ENCODE assay signal across 28 cellular contexts in the genomic region with DNA sequence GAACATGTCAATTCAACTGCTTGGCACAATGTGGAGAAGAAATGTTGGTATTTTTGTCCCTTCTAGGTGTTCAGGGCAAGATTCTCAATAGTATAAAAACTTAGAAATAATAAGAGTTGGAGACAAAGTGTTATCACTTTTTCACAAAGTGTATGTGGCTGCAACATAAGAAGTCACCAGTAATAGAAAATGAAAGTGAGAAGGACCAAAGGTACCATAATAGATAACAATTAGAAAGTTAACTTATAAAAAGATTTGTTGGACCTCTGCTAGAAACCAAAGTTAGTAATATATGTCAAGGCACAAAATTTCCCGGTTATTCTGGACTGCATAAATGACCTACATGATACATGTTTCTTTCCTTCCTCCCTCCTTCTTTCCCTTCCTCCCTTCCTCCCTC.
"Had no signal": no experiment of that assay in that cellular context is flagged by ENCODE, and none has a peak within 500 bp of the region (broad histone marks: within the 10 kb centered on the region; RNA-seq: fewer than 3 reads in every experiment).

No MANE protein-coding gene starts in this region.

- H3K4me3 Mint-ChIP-seq: dendritic cell treated with granulocyte-macrophage colony-stimulating factor and Interleukin-4, amounts not matched to agents 40 ng/mL and 50 ng/mL, for 4 days; memory B cell; naive B cell; natural killer cell treated with Interleukin-12 subunit alpha and Interleukin-12 subunit beta and Interleukin-15 and Interleukin-18, amount 100 ng/mL, for 72 hours; neural crest cell; stimulated activated naive CD8-positive, alpha-beta T cell treated with anti-CD3 and anti-CD28 coated beads, Interleukin-15, amount 100 ng/mL, for 72 hours had no signal

- H3K36me3 ChIP-seq: esophagus muscularis mucosa, gastroesophageal sphincter, heart left ventricle, neutrophil, pancreas, suprapubic skin, transverse colon, vagina had no signal

- H3K79me2 ChIP-seq: hepatocyte had no signal

- H2AFZ ChIP-seq: hepatocyte had no signal

- H3K36me3 Mint-ChIP-seq: memory B cell; naive B cell; natural killer cell treated with Interleukin-12 subunit alpha and Interleukin-12 subunit beta and Interleukin-15 and Interleukin-18, amount 100 ng/mL, for 72 hours had no signal

- ATAC-seq: foreskin keratinocyte; gastroesophageal sphincter; heart left ventricle; left lobe of liver; mucosa of descending colon; natural killer cell treated with Interleukin-12 subunit alpha and Interleukin-12 subunit beta and Interleukin-15 and Interleukin-18, amount 100 ng/mL, for 72 hours; pancreas; sciatic nerve; stimulated activated naive CD8-positive, alpha-beta T cell treated with anti-CD3 and anti-CD28 coated beads, Interleukin-15, amount 100 ng/mL, for 72 hours had no signal

- H3K27ac ChIP-seq: esophagus muscularis mucosa, foreskin keratinocyte, gastroesophageal sphincter, heart left ventricle, hepatocyte, neutrophil, pancreas, suprapubic skin, transverse colon, vagina had no signal

- H3K27me3 Mint-ChIP-seq: dendritic cell treated with granulocyte-macrophage colony-stimulating factor and Interleukin-4, amounts not matched to agents 40 ng/mL and 50 ng/mL, for 4 days; memory B cell; naive B cell; natural killer cell treated with Interleukin-12 subunit alpha and Interleukin-12 subunit beta and Interleukin-15 and Interleukin-18, amount 100 ng/mL, for 72 hours; stimulated activated naive CD8-positive, alpha-beta T cell treated with anti-CD3 and anti-CD28 coated beads, Interleukin-15, amount 100 ng/mL, for 72 hours had no signal

- H3K4me1 Mint-ChIP-seq: memory B cell; naive B cell; neural crest cell; stimulated activated naive CD8-positive, alpha-beta T cell treated with anti-CD3 and anti-CD28 coated beads, Interleukin-15, amount 100 ng/mL, for 72 hours had no signal

- H3K4me3 ChIP-seq: esophagus muscularis mucosa, gastroesophageal sphincter, heart left ventricle, hepatocyte, lung, mucosa of descending colon, pancreas, smooth muscle cell, suprapubic skin, transverse colon, vagina had no signal

- DNase-seq: effector CD8-positive, alpha-beta T cell; foreskin keratinocyte; heart left ventricle; kidney; mucosa of descending colon; naive B cell; pancreas; stimulated activated CD4-positive, alpha-beta T cell treated with anti-CD3 and anti-CD28 coated beads, Interleukin-12 subunit alpha, Interleukin-12 subunit beta, amount 100 ng/mL, for 4 hours; stimulated activated CD4-positive, alpha-beta T cell treated with anti-CD3 and anti-CD28 coated beads, Interleukin-1b, Interleukin-23, amount 100 ng/mL, for 48 hours; stimulated activated CD4-positive, alpha-beta T cell treated with anti-CD3 and anti-CD28 coated beads, Interleukin-4, amount 100 ng/mL, for 1 hour; stimulated activated CD8-positive, alpha-beta memory T cell treated with anti-CD3 and anti-CD28 coated beads, Interleukin-4, amount 100 ng/mL, for 48 hours; stimulated activated naive CD4-positive, alpha-beta T cell; stimulated activated naive CD8-positive, alpha-beta T cell treated with anti-CD3 and anti-CD28 coated beads, Interleukin-15, amount 100 ng/mL, for 72 hours; transverse colon had no signal

- H3K9me3 ChIP-seq: esophagus muscularis mucosa, gastroesophageal sphincter, mucosa of descending colon, neutrophil, pancreas, suprapubic skin, transverse colon, vagina had no signal

- H3K27ac Mint-ChIP-seq: dendritic cell treated with granulocyte-macrophage colony-stimulating factor and Interleukin-4, amounts not matched to agents 40 ng/mL and 50 ng/mL, for 4 days; memory B cell; naive B cell; natural killer cell treated with Interleukin-12 subunit alpha and Interleukin-12 subunit beta and Interleukin-15 and Interleukin-18, amount 100 ng/mL, for 72 hours; stimulated activated naive CD8-positive, alpha-beta T cell treated with anti-CD3 and anti-CD28 coated beads, Interleukin-15, amount 100 ng/mL, for 72 hours had no signal

- FAIRE-seq: kidney, pancreas had no signal

- H3K9me3 Mint-ChIP-seq: dendritic cell treated with granulocyte-macrophage colony-stimulating factor and Interleukin-4, amounts not matched to agents 40 ng/mL and 50 ng/mL, for 4 days; stimulated activated naive CD8-positive, alpha-beta T cell treated with anti-CD3 and anti-CD28 coated beads, Interleukin-15, amount 100 ng/mL, for 72 hours had no signal

- H3K27me3 ChIP-seq: esophagus muscularis mucosa, foreskin keratinocyte, gastroesophageal sphincter, heart left ventricle, hepatocyte, neutrophil, pancreas, suprapubic skin, transverse colon, vagina had no signal

- H3K4me1 ChIP-seq: esophagus muscularis mucosa, foreskin keratinocyte, gastroesophageal sphincter, heart left ventricle, pancreas, suprapubic skin, transverse colon, vagina had no signal

- H3K4me2 ChIP-seq: hepatocyte, smooth muscle cell had no signal
